ENCODE assay signal across 8 cellular contexts in genomic region chr10:104268691-104269645, GRCh38. TPM values are rescaled to one million over a fixed set of nuclear protein-coding genes. Genes with fewer than 3 reads are reported as not detected.
DNase-seq lines count a peak whose midpoint lies in the region; ATAC-seq and TF ChIP-seq lines count a peak whose summit lies in the region.

Gene GSTO2, plus strand, starts transcription at chr10:104269184. Its CDS starts 5,732 bp downstream, at chr10:104274916.

- H3F3A ChIP-seq in GM23338 (replicated peaks; ENCODE audit: low read depth) (no peaks in the 10 kb centered on the region), Loucy (ENCODE audit: low read depth) (no peaks in the 10 kb centered on the region)

- ATAC-seq in DND-41 (ENCODE audit: insufficient read depth, low read depth), result peak; percentile 98
- peak; percentile 99 for ATAC-seq in GM23338
- ATAC-seq in RWPE2 (ENCODE audit: low read depth), result peak; percentile 99
- peak; percentile 78 for ATAC-seq in stimulated activated naive CD8-positive, alpha-beta T cell treated with anti-CD3 and anti-CD28 coated beads, Interleukin-15, amount 100 ng/mL, for 72 hours

- DNase-seq in DND-41, result peak; percentile 99
- peak; percentile 100 for DNase-seq in GM23338 (ENCODE audit: low spot score)
- DNase-seq in RWPE2 (ENCODE audit: low spot score), result peak; percentile 100
- DNase-seq in activated gamma-delta T cell treated with Interleukin-2 at 50 U/mL for 16 hours, result peak; percentile 96
- peak; percentile 98 for DNase-seq in fibroblast of villous mesenchyme (ENCODE audit: low read depth)
- peak; percentile 92 for DNase-seq in neural crest cell (ENCODE audit: low read depth, low spot score)
- peak; percentile 97 to 100 for DNase-seq in stimulated activated naive CD8-positive, alpha-beta T cell treated with anti-CD3 and anti-CD28 coated beads, Interleukin-15, amount 100 ng/mL, for 72 hours

- no peaks in the 10 kb centered on the region for H3K9me3 ChIP-seq in DND-41 (ENCODE audit: insufficient read depth, low read length, severe bottlenecking)
- H3K9me3 ChIP-seq in Loucy (ENCODE audit: insufficient read depth, low read depth, low read length), result no peaks in the 10 kb centered on the region
- no peaks in the 10 kb centered on the region for H3K9me3 ChIP-seq in RWPE2 (ENCODE audit: severe bottlenecking)

- H3K9me3 Mint-ChIP-seq in GM23338, result no peaks in the 10 kb centered on the region
- H3K9me3 Mint-ChIP-seq in neural crest cell, result no peaks in the 10 kb centered on the region
- H3K9me3 Mint-ChIP-seq in stimulated activated naive CD8-positive, alpha-beta T cell treated with anti-CD3 and anti-CD28 coated beads, Interleukin-15, amount 100 ng/mL, for 72 hours, result no peaks in the 10 kb centered on the region

- H4K20me1 ChIP-seq in DND-41 (ENCODE audit: insufficient read depth, low read length), result peaks cover 5% of the 10 kb centered on the region; the same call in 1 of the 2 replicates
- 0 out of 2 replicates have a peak, but pooled peaks cover 5% of the 10 kb centered on the region for H4K20me1 ChIP-seq in GM23338 (replicated peaks; ENCODE audit: insufficient read depth)
- H4K20me1 ChIP-seq in Loucy (ENCODE audit: insufficient read depth, low read length, poor library complexity, severe bottlenecking), result peaks cover 11% of the 10 kb centered on the region

- peaks cover 39% of the 10 kb centered on the region for H3K4me1 ChIP-seq in DND-41 (ENCODE audit: insufficient read depth, low read length)
- peaks cover 5% of the 10 kb centered on the region; the same call in 1 of the 2 replicates for H3K4me1 ChIP-seq in GM23338 (ENCODE audit: insufficient read depth)
- peaks cover 19% of the 10 kb centered on the region for H3K4me1 ChIP-seq in Loucy (ENCODE audit: insufficient read depth, low read length, poor library complexity, severe bottlenecking)
- H3K4me1 ChIP-seq in RWPE2 (ENCODE audit: insufficient read depth, poor library complexity, severe bottlenecking), result no peaks in the 10 kb centered on the region

- H3K79me2 ChIP-seq in DND-41 (ENCODE audit: insufficient read depth, low read length) (peaks cover 44% of the 10 kb centered on the region), GM23338 (replicated peaks; ENCODE audit: insufficient read depth) (peaks cover 47% of the 10 kb centered on the region), Loucy (ENCODE audit: insufficient read depth, low read length) (peaks cover 33% of the 10 kb centered on the region)

- H3K27me3 ChIP-seq in DND-41 (ENCODE audit: insufficient read depth, low read length, poor library complexity) (peaks cover 2% of the 10 kb centered on the region), GM23338 (ENCODE audit: insufficient read depth) (no peaks in the 10 kb centered on the region), Loucy (ENCODE audit: insufficient read depth, low read length, poor library complexity, severe bottlenecking) (no peaks in the 10 kb centered on the region), RWPE2 (ENCODE audit: insufficient read depth, poor library complexity, severe bottlenecking) (no peaks in the 10 kb centered on the region)

- H3K27ac ChIP-seq in DND-41 (ENCODE audit: low read length) (peak within 1 kb of the TSS; percentile 87), GM23338 (ENCODE audit: low read depth) (peak within 1 kb of the TSS; percentile 89), RWPE2 (ENCODE audit: poor library complexity, severe bottlenecking) (peak within 1 kb of the TSS; percentile 40)

- H3K9ac ChIP-seq in DND-41 (ENCODE audit: low read depth, low read length) (peak within 1 kb of the TSS; percentile 73), Loucy (ENCODE audit: low read depth, low read length, poor library complexity, severe bottlenecking) (peak within 1 kb of the TSS; percentile 82)

- H3K27me3 Mint-ChIP-seq in GM23338 (ENCODE audit: insufficient read depth, low read depth, poor library complexity) (peaks cover 2% of the 10 kb centered on the region), neural crest cell (ENCODE audit: low read depth) (peaks cover 21% of the 10 kb centered on the region)
- H3K27me3 Mint-ChIP-seq in stimulated activated naive CD8-positive, alpha-beta T cell treated with anti-CD3 and anti-CD28 coated beads, Interleukin-15, amount 100 ng/mL, for 72 hours, result no peaks in the 10 kb centered on the region

- H3K27ac Mint-ChIP-seq in GM23338 (peak within 1 kb of the TSS; percentile 97), neural crest cell (ENCODE audit: unreplicated experiment) (peak within 1 kb of the TSS; percentile 96)
- H3K27ac Mint-ChIP-seq in stimulated activated naive CD8-positive, alpha-beta T cell treated with anti-CD3 and anti-CD28 coated beads, Interleukin-15, amount 100 ng/mL, for 72 hours, result peak within 1 kb of the TSS; percentile 91 to 96

- H3K4me3 ChIP-seq in DND-41 (ENCODE audit: low read depth in 1 of 2, low read length in 2 of 2) (peak within 1 kb of the TSS; percentile 61 to 62), GM23338 (peak within 1 kb of the TSS; percentile 86), Loucy (ENCODE audit: low read length, poor library complexity, severe bottlenecking) (peak within 1 kb of the TSS; percentile 77), RWPE2 (ENCODE audit: severe bottlenecking) (peak within 1 kb of the TSS; percentile 76), fibroblast of villous mesenchyme (ENCODE audit: low read depth, low read length) (peak within 1 kb of the TSS; percentile 68)

- H3K4me3 Mint-ChIP-seq in GM23338 (peak within 1 kb of the TSS; percentile 90), neural crest cell (peak within 1 kb of the TSS; percentile 94)
- H3K4me3 Mint-ChIP-seq in stimulated activated naive CD8-positive, alpha-beta T cell treated with anti-CD3 and anti-CD28 coated beads, Interleukin-15, amount 100 ng/mL, for 72 hours, result peak within 1 kb of the TSS; percentile 74 to 81

- H3K4me2 ChIP-seq in DND-41 (ENCODE audit: insufficient read depth, low read length), result peak within 1 kb of the TSS; percentile 92
- H3K4me2 ChIP-seq in GM23338, result peak within 1 kb of the TSS; percentile 93
- peak within 1 kb of the TSS; percentile 86 for H3K4me2 ChIP-seq in Loucy (ENCODE audit: low read depth, low read length, poor library complexity, severe bottlenecking)

- H3K9me2 ChIP-seq in GM23338 (ENCODE audit: insufficient read depth) (no peaks in the 10 kb centered on the region), Loucy (replicated peaks; ENCODE audit: low read depth, low read length) (no peaks in the 10 kb centered on the region)

- no peak for TF ChIP-seq CTCF in DND-41 (IDR thresholded peaks at IDR 0.05; ENCODE audit: borderline replicate concordance, extremely low read depth, low read length, poor library complexity, severe bottlenecking)
- no peak for TF ChIP-seq CTCF in GM23338 (conservative IDR thresholded peaks at IDR 0.05; ENCODE audit: low read depth in 2 of 2)
- no peak for TF ChIP-seq CTCF in Loucy (conservative IDR thresholded peaks at IDR 0.05; ENCODE audit: low read length)
- TF ChIP-seq CTCF in RWPE2 (IDR thresholded peaks at IDR 0.05; ENCODE audit: poor library complexity, severe bottlenecking), result no peak
- no peak for TF ChIP-seq CTCF in fibroblast of villous mesenchyme (IDR thresholded peaks at IDR 0.05; ENCODE audit: insufficient read depth, low read depth, low read length)
- no peak for TF ChIP-seq CTCF in neural crest cell (conservative IDR thresholded peaks at IDR 0.05)

- H3K36me3 Mint-ChIP-seq in GM23338 (ENCODE audit: low read depth), result peaks cover 22% of the 10 kb centered on the region
- peaks cover 9% of the 10 kb centered on the region for H3K36me3 Mint-ChIP-seq in neural crest cell (ENCODE audit: low read depth)

- H3K4me1 Mint-ChIP-seq in GM23338 (peaks cover 7% of the 10 kb centered on the region), neural crest cell (peaks cover 21% of the 10 kb centered on the region)
- H3K4me1 Mint-ChIP-seq in stimulated activated naive CD8-positive, alpha-beta T cell treated with anti-CD3 and anti-CD28 coated beads, Interleukin-15, amount 100 ng/mL, for 72 hours, result peaks cover 40% of the 10 kb centered on the region

- peaks cover 45% of the 10 kb centered on the region for H3K36me3 ChIP-seq in DND-41 (ENCODE audit: insufficient read depth, low read length)
- peaks cover 7% of the 10 kb centered on the region; the same call in 1 of the 2 replicates for H3K36me3 ChIP-seq in GM23338 (ENCODE audit: insufficient read depth)
- peaks cover 24% of the 10 kb centered on the region; the same call in 1 of the 2 replicates for H3K36me3 ChIP-seq in Loucy (ENCODE audit: insufficient read depth, low read length)
- peaks cover 42% of the 10 kb centered on the region for H3K36me3 ChIP-seq in RWPE2 (ENCODE audit: low read depth)

- peak within 1 kb of the TSS; percentile 92 for H2AFZ ChIP-seq in DND-41 (ENCODE audit: low read depth, low read length)
- peak within 1 kb of the TSS; percentile 52 for H2AFZ ChIP-seq in GM23338
- peak within 1 kb of the TSS; percentile 69 for H2AFZ ChIP-seq in Loucy (ENCODE audit: low read length)

TF ChIP-seq in GM23338, 12 proteins besides CTCF, POLR2A, EP300 and RAD21 (continues in another document):
- TF ChIP-seq EZH2phosphoT487 (IDR thresholded peaks at IDR 0.05; ENCODE audit: unreplicated experiment), result no peak
- TF ChIP-seq NANOG (IDR thresholded peaks at IDR 0.05; ENCODE audit: borderline replicate concordance), result no peak
- TF ChIP-seq POLR2AphosphoS5 (IDR thresholded peaks at IDR 0.05; ENCODE audit: low read depth), result peak; percentile 86
- TF ChIP-seq ETS1 (IDR thresholded peaks at IDR 0.05), result peak; percentile 71; the same call in 1 of the 2 replicates
- TF ChIP-seq JUNB (IDR thresholded peaks at IDR 0.05; ENCODE audit: unreplicated experiment), result no peak

RNA-seq across cellular contexts. Expression of gene GSTO2, which starts in this region (rescaled TPM):
- total RNA-seq in GM23338 (2014; rRNA removed; shearing (Covaris generic)), result 30.7 and 39.3 TPM in 2 replicates
- 49.8 and 51.3 TPM in 2 replicates for polyA plus RNA-seq in GM23338 (2016; fragmentation: Nextera tagmentation; extraction: Ambion mirVana)
- total RNA-seq in fibroblast of villous mesenchyme, result 1.9 and 2.2 TPM in 2 replicates
- 0.27 and 0.58 TPM in 2 replicates for total RNA-seq in neural crest cell

Comparison
In these comparisons a context has a peak if more than half of its experiments do, and no peak if none do; other contexts are left out.
1. Peak in every context shown above with its lines: DNase-seq, ATAC-seq, H3K4me3 ChIP-seq and H3K27ac ChIP-seq.
2. RNA of gene GSTO2 (total RNA-seq): 30.7 to 39.3 TPM in GM23338; 1.9 to 2.2 TPM in fibroblast of villous mesenchyme and 0.27 to 0.58 TPM in neural crest cell; every median in the first group is over 10 times any median in the second.
3. Peak in DNase-seq in neural crest cell; RNA of the gene not detected or under 1 TPM.